ENCODE assay signal across 1 cellular context in the genomic region with DNA sequence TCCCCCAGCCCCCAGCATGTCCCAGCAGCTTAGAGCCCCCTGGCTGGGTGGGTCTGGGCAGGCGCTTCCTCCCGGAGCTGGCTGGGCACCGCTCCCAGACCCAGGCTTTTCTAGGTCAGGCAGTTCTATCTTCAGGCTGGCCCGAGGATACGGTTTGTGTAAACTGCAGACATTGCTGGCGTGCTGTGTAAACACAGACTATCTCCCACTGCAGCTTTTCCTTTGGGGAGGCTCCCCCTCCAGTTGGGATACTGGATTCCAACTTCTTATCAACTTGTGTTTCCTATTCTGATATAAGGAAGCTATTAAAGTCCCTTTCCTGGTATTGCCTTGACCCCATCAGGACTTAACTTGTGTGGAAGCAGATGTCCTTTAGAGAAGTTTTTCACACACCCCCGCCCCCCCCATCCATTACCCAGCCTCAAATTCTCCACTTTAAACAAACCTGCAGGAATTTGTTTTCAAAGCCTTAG.
TF ChIP-seq lines count a peak whose summit lies in the region.

No MANE protein-coding gene starts in this region.

TF ChIP-seq in HepG2, 621 proteins besides CTCF, POLR2A, EP300 and RAD21 (continued from another document and continues in another):
- TF ChIP-seq ELF3 (CRISPR knock-in tag; IDR thresholded peaks at IDR 0.05) = 0 out of 2 replicates have a peak, but pooled peaks have one; percentile 23
- TF ChIP-seq ZNF331 (CRISPR knock-in tag; IDR thresholded peaks at IDR 0.05) = peak; percentile 32; the same call in 1 of the 2 replicates
- no peak for TF ChIP-seq CEBPZ (IDR thresholded peaks at IDR 0.05; ENCODE audit: low read length)
- TF ChIP-seq HOXD1 (CRISPR knock-in tag; IDR thresholded peaks at IDR 0.05) = no peak
- TF ChIP-seq, protein P1, sequence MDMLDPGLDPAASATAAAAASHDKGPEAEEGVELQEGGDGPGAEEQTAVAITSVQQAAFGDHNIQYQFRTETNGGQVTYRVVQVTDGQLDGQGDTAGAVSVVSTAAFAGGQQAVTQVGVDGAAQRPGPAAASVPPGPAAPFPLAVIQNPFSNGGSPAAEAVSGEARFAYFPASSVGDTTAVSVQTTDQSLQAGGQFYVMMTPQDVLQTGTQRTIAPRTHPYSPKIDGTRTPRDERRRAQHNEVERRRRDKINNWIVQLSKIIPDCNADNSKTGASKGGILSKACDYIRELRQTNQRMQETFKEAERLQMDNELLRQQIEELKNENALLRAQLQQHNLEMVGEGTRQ (IDR thresholded peaks at IDR 0.05; ENCODE audit: low read depth, low read length) = no peak
- TF ChIP-seq, protein P1 (CRISPR knock-in tag; IDR thresholded peaks at IDR 0.05; ENCODE audit: borderline replicate concordance) = no peak
- TF ChIP-seq SP1 (IDR thresholded peaks at IDR 0.05) = no peak
- TF ChIP-seq SP1 (CRISPR knock-in tag; IDR thresholded peaks at IDR 0.05) = no peak
- TF ChIP-seq NR2F6 (IDR thresholded peaks at IDR 0.05) = no peak
- TF ChIP-seq NR2F6 (CRISPR knock-in tag; IDR thresholded peaks at IDR 0.05) = peak; percentile 8; the same call in 1 of the 2 replicates
- TF ChIP-seq IRF2 (CRISPR knock-in tag; IDR thresholded peaks at IDR 0.05) = 0 out of 2 replicates have a peak, but pooled peaks have one; percentile 34
- TF ChIP-seq ZNF205 (CRISPR knock-in tag; IDR thresholded peaks at IDR 0.05) = 0 out of 2 replicates have a peak, but pooled peaks have one; percentile 46
- TF ChIP-seq E2F2 (CRISPR knock-in tag; IDR thresholded peaks at IDR 0.05; ENCODE audit: borderline replicate concordance) = no peak
- 0 out of 2 replicates have a peak, but pooled peaks have one; percentile 23 for TF ChIP-seq CBX5 (CRISPR knock-in tag; IDR thresholded peaks at IDR 0.05; ENCODE audit: borderline replicate concordance)
- TF ChIP-seq ZBTB2 (CRISPR knock-in tag; IDR thresholded peaks at IDR 0.05; ENCODE audit: low read depth) = no peak
- no peak for TF ChIP-seq REPIN1 (CRISPR knock-in tag; IDR thresholded peaks at IDR 0.05; ENCODE audit: borderline replicate concordance, low read depth)
- TF ChIP-seq SALL1 (CRISPR knock-in tag; IDR thresholded peaks at IDR 0.05) = peak; percentile 22; the same call in 1 of the 2 replicates
- TF ChIP-seq ARID5B (CRISPR knock-in tag; IDR thresholded peaks at IDR 0.05) = peak; percentile 58
- TF ChIP-seq ZNF180 (CRISPR knock-in tag; IDR thresholded peaks at IDR 0.05; ENCODE audit: borderline replicate concordance, low read depth) = no peak
- TF ChIP-seq ZNF792 (CRISPR knock-in tag; IDR thresholded peaks at IDR 0.05) = peak; percentile 47; the same call in 1 of the 2 replicates
- 0 out of 2 replicates have a peak, but pooled peaks have one; percentile 18 for TF ChIP-seq FOSL2 (CRISPR knock-in tag; IDR thresholded peaks at IDR 0.05)
- peak; percentile 81; the same call in 1 of the 2 replicates for TF ChIP-seq ZNF292 (CRISPR knock-in tag; IDR thresholded peaks at IDR 0.05; ENCODE audit: borderline replicate concordance, low read depth)
- TF ChIP-seq KLF6 (CRISPR knock-in tag; IDR thresholded peaks at IDR 0.05) = no peak
- TF ChIP-seq FOXP1 (IDR thresholded peaks at IDR 0.05) = no peak
- TF ChIP-seq FOXP1 (CRISPR knock-in tag; IDR thresholded peaks at IDR 0.05) = peak; percentile 40; the same call in 1 of the 2 replicates
- TF ChIP-seq SAP130 (CRISPR knock-in tag; IDR thresholded peaks at IDR 0.05; ENCODE audit: low read depth) = peak; percentile 47; the same call in 1 of the 2 replicates
- no peak for TF ChIP-seq ZFP62 (CRISPR knock-in tag; IDR thresholded peaks at IDR 0.05)
- TF ChIP-seq YY1 (IDR thresholded peaks at IDR 0.05; ENCODE audit: insufficient read depth, insufficient replicate concordance, low read depth, low read length) = peak; percentile 21
- no peak for TF ChIP-seq TARDBP (CRISPR knock-in tag; IDR thresholded peaks at IDR 0.05)
- TF ChIP-seq HOXA3 (CRISPR knock-in tag; IDR thresholded peaks at IDR 0.05) = peak; percentile 29; the same call in 1 of the 2 replicates
- TF ChIP-seq, protein P2, sequence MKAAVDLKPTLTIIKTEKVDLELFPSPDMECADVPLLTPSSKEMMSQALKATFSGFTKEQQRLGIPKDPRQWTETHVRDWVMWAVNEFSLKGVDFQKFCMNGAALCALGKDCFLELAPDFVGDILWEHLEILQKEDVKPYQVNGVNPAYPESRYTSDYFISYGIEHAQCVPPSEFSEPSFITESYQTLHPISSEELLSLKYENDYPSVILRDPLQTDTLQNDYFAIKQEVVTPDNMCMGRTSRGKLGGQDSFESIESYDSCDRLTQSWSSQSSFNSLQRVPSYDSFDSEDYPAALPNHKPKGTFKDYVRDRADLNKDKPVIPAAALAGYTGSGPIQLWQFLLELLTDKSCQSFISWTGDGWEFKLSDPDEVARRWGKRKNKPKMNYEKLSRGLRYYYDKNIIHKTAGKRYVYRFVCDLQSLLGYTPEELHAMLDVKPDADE (CRISPR knock-in tag; IDR thresholded peaks at IDR 0.05) = no peak
- 0 out of 2 replicates have a peak, but pooled peaks have one; percentile 31 for TF ChIP-seq BCL6 (CRISPR knock-in tag; IDR thresholded peaks at IDR 0.05)
- peak; percentile 28; the same call in 1 of the 2 replicates for TF ChIP-seq SKIL (CRISPR knock-in tag; IDR thresholded peaks at IDR 0.05; ENCODE audit: borderline replicate concordance)
- no peak for TF ChIP-seq AGO2 (optimal IDR thresholded peaks at IDR 0.05; ENCODE audit: low read depth, low read length)
- TF ChIP-seq PRDM10 (CRISPR knock-in tag; IDR thresholded peaks at IDR 0.05; ENCODE audit: low read depth) = peak; percentile 77; the same call in 1 of the 2 replicates
- no peak for TF ChIP-seq SOX13 (IDR thresholded peaks at IDR 0.05)
- peak in 1 of 2 experiments; percentile 34; a peak in 1 of 4 replicates for TF ChIP-seq SOX13 (CRISPR knock-in tag; conservative IDR thresholded peaks at IDR 0.05 in 1 of 2, IDR thresholded peaks at IDR 0.05 in 1 of 2)
